In genomic region chr6:135135835-135136234, GRCh38 we compare ENCODE assay signal across 18 cellular contexts. TPM values are rescaled to one million over a fixed set of nuclear protein-coding genes. Genes with fewer than 3 reads are reported as not detected.
"Had no signal": no experiment of that assay in that cellular context is flagged by ENCODE, and none has a peak within 500 bp of the region (broad histone marks: within the 10 kb centered on the region; RNA-seq: fewer than 3 reads in every experiment).

No MANE protein-coding gene starts in this region.

- ATAC-seq: heart left ventricle, left ventricle myocardium superior, upper lobe of right lung had no signal

- H3K9me3 Mint-ChIP-seq: neural crest cell had no signal

- H3K27me3 ChIP-seq: ovary, sigmoid colon, testis, upper lobe of right lung had no signal

- FAIRE-seq: frontal cortex, kidney had no signal

- H3K4me3 Mint-ChIP-seq: neural crest cell had no signal

- H3K4me1 ChIP-seq: heart left ventricle, sigmoid colon, testis, upper lobe of right lung had no signal

- H3K9me3 ChIP-seq: heart left ventricle, ovary, sigmoid colon, testis, upper lobe of right lung had no signal

- H3K36me3 ChIP-seq: heart left ventricle, ovary, sigmoid colon, upper lobe of right lung had no signal

- H3K4me1 Mint-ChIP-seq: neural crest cell had no signal

- H3K27ac ChIP-seq: coronary artery, heart left ventricle, ovary, sigmoid colon, testis, upper lobe of right lung, VCaP had no signal

- DNase-seq: activated CD4-positive, alpha-beta T cell treated with anti-CD3 and anti-CD28 coated beads for 48 hours; activated gamma-delta T cell; caudate nucleus; effector CD4-positive, alpha-beta T cell; heart left ventricle; kidney; left ventricle myocardium superior; mesendoderm; ovary; sigmoid colon; stimulated activated naive CD4-positive, alpha-beta T cell treated with Interleukin-2 at 50 U/mL for 16 hours; T1000; testis; upper lobe of right lung had no signal

- H3K4me3 ChIP-seq: coronary artery, heart left ventricle, ovary, sigmoid colon, testis, upper lobe of right lung had no signal

RNA-seq across cellular contexts. Expression of gene MYB, which starts 45.3 kb away (rescaled TPM):
- polyA plus RNA-seq: heart left ventricle had no signal
